8 cellular contexts compared by ENCODE assay signal in genomic region chr11:130314749-130315285, GRCh38. TPM values are rescaled to one million over a fixed set of nuclear protein-coding genes. Genes with fewer than 3 reads are reported as not detected.
A peak's percentile ranks its signal among the peaks of the same experiment; 100 is the strongest.
DNase-seq lines count a peak whose midpoint lies in the region; FAIRE-seq and TF ChIP-seq lines count a peak whose summit lies in the region.

A gene with protein sequence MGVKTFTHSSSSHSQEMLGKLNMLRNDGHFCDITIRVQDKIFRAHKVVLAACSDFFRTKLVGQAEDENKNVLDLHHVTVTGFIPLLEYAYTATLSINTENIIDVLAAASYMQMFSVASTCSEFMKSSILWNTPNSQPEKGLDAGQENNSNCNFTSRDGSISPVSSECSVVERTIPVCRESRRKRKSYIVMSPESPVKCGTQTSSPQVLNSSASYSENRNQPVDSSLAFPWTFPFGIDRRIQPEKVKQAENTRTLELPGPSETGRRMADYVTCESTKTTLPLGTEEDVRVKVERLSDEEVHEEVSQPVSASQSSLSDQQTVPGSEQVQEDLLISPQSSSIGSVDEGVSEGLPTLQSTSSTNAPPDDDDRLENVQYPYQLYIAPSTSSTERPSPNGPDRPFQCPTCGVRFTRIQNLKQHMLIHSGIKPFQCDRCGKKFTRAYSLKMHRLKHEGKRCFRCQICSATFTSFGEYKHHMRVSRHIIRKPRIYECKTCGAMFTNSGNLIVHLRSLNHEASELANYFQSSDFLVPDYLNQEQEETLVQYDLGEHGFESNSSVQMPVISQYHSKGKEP (minus strand): TSS chr11:130314917. CDS start chr11:130261873, 53,044 bp downstream.

- H4K8ac ChIP-seq in neuronal stem cell (ENCODE audit: low read depth, low read length): peak within 1 kb of the TSS; percentile 99

- no peak for FAIRE-seq in H54 (lab: Jason Lieb, UNC)

- peak within 1 kb of the TSS; percentile 92 for H4K91ac ChIP-seq in neuronal stem cell (ENCODE audit: low read depth, low read length, poor library complexity)

- no peak within 1 kb of the TSS for H2BK120ac ChIP-seq in neuronal stem cell (ENCODE audit: low read depth, low read length)

- H2BK5ac ChIP-seq in neuronal stem cell (ENCODE audit: low read length): peak within 1 kb of the TSS; percentile 87

- DNase-seq in ELF-1 (ENCODE audit: low read depth, low spot score) (peak; percentile 80), H54 (ENCODE audit: insufficient read length, low spot score) (peak; percentile 65), MG63 (peak; percentile 86), SJCRH30 (peak; percentile 87 to 89), foreskin melanocyte (peak; percentile 62), neuronal stem cell (ENCODE audit: low spot score) (peak; percentile 84)
- DNase-seq in activated gamma-delta T cell treated with anti-CD3 and anti-CD28 coated beads, Interleukin-2, amount 50 U/mL, for 16 hours (ENCODE audit: low read depth): peak; percentile 86

- peaks cover 4% of the 10 kb centered on the region for H3K79me1 ChIP-seq in neuronal stem cell (ENCODE audit: low read depth, low read length)

- no CpG with 5 or more reads among the region's 43 CpGs for WGBS in neuronal stem cell (ENCODE audit: extremely low coverage in 2 of 2, insufficient read length in 2 of 2, insufficient replicate concordance in 1 of 2), 2 donors

- no peak within 1 kb of the TSS for H2BK15ac ChIP-seq in neuronal stem cell (ENCODE audit: low read length)

- H3K4me3 ChIP-seq in MG63: peak within 1 kb of the TSS; percentile 71
- H3K4me3 ChIP-seq in SJCRH30: peak within 1 kb of the TSS; percentile 73
- H3K4me3 ChIP-seq in neuronal stem cell (ENCODE audit: low read length in 2 of 2): peak within 1 kb of the TSS; percentile 50 to 92
- H3K4me3 ChIP-seq in subcutaneous abdominal adipose tissue (ENCODE audit: low read depth in 1 of 5, low read length in 5 of 5): peak within 1 kb of the TSS; percentile 78 to 89 (median 82)

- peak within 1 kb of the TSS; percentile 92 for H3K9ac ChIP-seq in neuronal stem cell (ENCODE audit: low read depth, low read length, poor library complexity)
- H3K9ac ChIP-seq in subcutaneous abdominal adipose tissue (ENCODE audit: low read length in 5 of 5): peak within 1 kb of the TSS; percentile 52 to 96 (median 90)

- H2AFZ ChIP-seq in neuronal stem cell (ENCODE audit: low read length): peak within 1 kb of the TSS; percentile 90

- H3K36me3 ChIP-seq in MG63: no peaks in the 10 kb centered on the region; the same call in 1 of the 2 replicates
- no peaks in the 10 kb centered on the region for H3K36me3 ChIP-seq in SJCRH30
- no peaks in the 10 kb centered on the region for H3K36me3 ChIP-seq in neuronal stem cell (replicated peaks in 1 of 2; ENCODE audit: control insufficient read depth in 2 of 2, insufficient read depth in 2 of 2, low read length in 2 of 2)
- no peaks in the 10 kb centered on the region for H3K36me3 ChIP-seq in subcutaneous abdominal adipose tissue (ENCODE audit: control insufficient read depth in 5 of 5, insufficient read depth in 5 of 5, low read length in 5 of 5)

- H3K27me3 ChIP-seq in MG63 (no peaks in the 10 kb centered on the region), SJCRH30 (no peaks in the 10 kb centered on the region), neuronal stem cell (ENCODE audit: control insufficient read depth in 3 of 3, insufficient read depth in 3 of 3, low read depth in 1 of 3, low read length in 3 of 3) (no peaks in the 10 kb centered on the region), subcutaneous abdominal adipose tissue (ENCODE audit: control insufficient read depth in 5 of 5, insufficient read depth in 4 of 5, low read length in 5 of 5) (no peaks in the 10 kb centered on the region)

- peak within 1 kb of the TSS; percentile 90 for H2AK5ac ChIP-seq in neuronal stem cell (ENCODE audit: low read depth, low read length)

- H3K4ac ChIP-seq in neuronal stem cell (ENCODE audit: low read length): no peak within 1 kb of the TSS

- H3K23ac ChIP-seq in neuronal stem cell (ENCODE audit: low read depth, low read length, poor library complexity): no peak within 1 kb of the TSS

- H3K4me1 ChIP-seq in SJCRH30: 0 out of 2 replicates have a peak, but pooled peaks cover 2% of the 10 kb centered on the region
- peaks cover 2 to 7% of the 10 kb centered on the region in 2 donors for H3K4me1 ChIP-seq in neuronal stem cell (ENCODE audit: control insufficient read depth in 2 of 2, insufficient read depth in 1 of 2, low read depth in 1 of 2, low read length in 2 of 2)
- H3K4me1 ChIP-seq in subcutaneous abdominal adipose tissue (ENCODE audit: control insufficient read depth in 5 of 5, insufficient read depth in 5 of 5, low read length in 5 of 5): peaks cover 0 to 42% (median 30%) of the 10 kb centered on the region in 5 donors

- peak within 1 kb of the TSS; percentile 54 for H3K4me2 ChIP-seq in neuronal stem cell (ENCODE audit: insufficient read depth, low read length, poor library complexity, severe bottlenecking)

- TF ChIP-seq POLR2A in H54 (IDR thresholded peaks at IDR 0.05; ENCODE audit: low read depth, low read length): no peak; the same call in 1 of the 2 replicates

- H3K9me3 ChIP-seq in MG63: 0 out of 2 replicates have a peak, but pooled peaks cover under 1% of the 10 kb centered on the region
- H3K9me3 ChIP-seq in SJCRH30 (replicated peaks): no peaks in the 10 kb centered on the region
- H3K9me3 ChIP-seq in neuronal stem cell (replicated peaks in 1 of 2; ENCODE audit: control insufficient read depth in 2 of 2, insufficient read depth in 1 of 2, low read depth in 1 of 2, low read length in 2 of 2): no peaks in the 10 kb centered on the region
- no peaks in the 10 kb centered on the region for H3K9me3 ChIP-seq in subcutaneous abdominal adipose tissue (ENCODE audit: control insufficient read depth in 5 of 5, low read length in 5 of 5)

- peak within 1 kb of the TSS; percentile 86 for H3K14ac ChIP-seq in neuronal stem cell (ENCODE audit: low read length)

- no peak within 1 kb of the TSS for H2BK12ac ChIP-seq in neuronal stem cell (ENCODE audit: low read length)

- peak within 1 kb of the TSS; percentile 92 for H3K18ac ChIP-seq in neuronal stem cell (ENCODE audit: low read length)

- peak within 1 kb of the TSS; percentile 54 for H3K27ac ChIP-seq in SJCRH30
- peak within 1 kb of the TSS; percentile 89 for H3K27ac ChIP-seq in neuronal stem cell (replicated peaks; ENCODE audit: low read length)
- H3K27ac ChIP-seq in subcutaneous abdominal adipose tissue (ENCODE audit: low read depth, low read length): peak within 1 kb of the TSS; percentile 74

RNA-seq across cellular contexts. Expression of the gene that starts here (rescaled TPM):
- total RNA-seq in MG63 (2014; rRNA removed; shearing (Covaris generic); ENCODE audit: low replicate concordance): 17.8 and 18.5 TPM in 2 replicates
- 29.7 and 30.3 TPM in 2 replicates for total RNA-seq in SJCRH30 (2014; rRNA removed; shearing (Covaris generic))
- 20.6 TPM for polyA plus RNA-seq in neuronal stem cell (2013, experiment 1 of 2)
- 21.6 TPM for polyA plus RNA-seq in neuronal stem cell (2013, experiment 2 of 2)

Comparison
In these comparisons a context has a peak if more than half of its experiments do, and no peak if none do; other contexts are left out.
1. Peak in every context shown above with its lines: DNase-seq, H3K4me3 ChIP-seq and H3K27ac ChIP-seq.